Comparison of ENCODE assay signal across 8 cellular contexts in the genomic region with DNA sequence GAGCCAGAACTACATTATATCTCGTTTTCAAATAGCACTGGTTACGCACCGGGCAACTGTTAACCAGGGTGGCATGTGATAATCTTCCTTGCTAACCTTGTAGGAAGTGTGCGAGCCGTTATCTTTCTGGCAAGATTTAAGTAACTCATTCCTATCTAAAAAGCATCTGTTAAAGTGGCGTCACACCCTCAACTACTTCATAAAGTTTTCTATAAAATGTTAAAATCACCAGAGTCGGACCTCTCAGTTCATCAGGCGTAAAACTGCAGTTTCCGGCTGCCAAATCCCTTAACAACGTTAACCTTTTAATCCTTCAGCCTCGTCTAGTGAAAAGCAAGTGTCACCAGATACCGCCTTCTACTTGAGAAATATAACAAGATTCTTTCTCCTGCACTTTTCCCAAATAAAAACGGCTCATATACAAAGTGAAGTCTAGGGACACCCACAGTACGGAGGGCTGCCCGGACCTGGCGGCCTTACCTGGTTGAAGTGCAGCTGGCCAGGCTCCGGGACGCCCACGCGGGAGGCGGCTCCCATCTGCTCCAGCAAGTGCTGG. TPM values are rescaled to one million over a fixed set of nuclear protein-coding genes. Genes with fewer than 3 reads are reported as not detected.
DNase-seq lines count a peak whose midpoint lies in the region; ATAC-seq and TF ChIP-seq lines count a peak whose summit lies in the region.

No MANE protein-coding gene starts in this region.

- H3K36me3 ChIP-seq in GM06990 (ENCODE audit: control insufficient read depth, insufficient read depth, low read length) (no peaks in the 10 kb centered on the region), H7 (replicated peaks; ENCODE audit: control insufficient read depth, insufficient read depth, low read length) (no peaks in the 10 kb centered on the region), spleen (no peaks in the 10 kb centered on the region), SJCRH30 (no peaks in the 10 kb centered on the region)

- peak overlapping the region; percentile 83 for H3K4me3 Mint-ChIP-seq in activated T-helper 1 cell treated with anti-CD3 and anti-CD28 coated beads, Interleukin-12 subunit alpha, Interleukin-12 subunit beta, Interleukin-2, Interleukin-4 antibody, amounts not matched to agents 30 ng/mL and 10 ng/mL and 1 ng/mL, durations not matched to agents 14 hours and 24 hours and 36 hours

- H3K9me3 ChIP-seq in right cardiac atrium (ENCODE audit: control insufficient read depth, low read length) (no peaks in the 10 kb centered on the region), spleen (no peaks in the 10 kb centered on the region), SJCRH30 (replicated peaks) (no peaks in the 10 kb centered on the region)

- no peak for ATAC-seq in right cardiac atrium

- H3K4me3 ChIP-seq in GM06990 (replicated peaks; ENCODE audit: low read depth, low read length): peak overlapping the region; percentile 64
- H3K4me3 ChIP-seq in H7 (ENCODE audit: insufficient read depth, low read depth, low read length): peak overlapping the region; percentile 67
- peak overlapping the region; percentile 61 for H3K4me3 ChIP-seq in LNCaP clone FGC (ENCODE audit: low read depth, low read length)
- peak overlapping the region; percentile 41 for H3K4me3 ChIP-seq in right cardiac atrium (ENCODE audit: low read length)
- peak overlapping the region; percentile 66 to 81 (median 72) for H3K4me3 ChIP-seq in spleen
- H3K4me3 ChIP-seq in SJCRH30: no peak overlapping the region

- H3K36me3 Mint-ChIP-seq in activated T-helper 1 cell treated with anti-CD3 and anti-CD28 coated beads, Interleukin-12 subunit alpha, Interleukin-12 subunit beta, Interleukin-2, Interleukin-4 antibody, amounts not matched to agents 30 ng/mL and 10 ng/mL and 1 ng/mL, durations not matched to agents 14 hours and 24 hours and 36 hours (ENCODE audit: low read depth): peaks cover 17% of the 10 kb centered on the region

- H3K27me3 Mint-ChIP-seq in activated T-helper 1 cell treated with anti-CD3 and anti-CD28 coated beads, Interleukin-12 subunit alpha, Interleukin-12 subunit beta, Interleukin-2, Interleukin-4 antibody, amounts not matched to agents 30 ng/mL and 10 ng/mL and 1 ng/mL, durations not matched to agents 14 hours and 24 hours and 36 hours (ENCODE audit: insufficient read depth): no peaks in the 10 kb centered on the region

- TF ChIP-seq CTCF in GM06990 (IDR thresholded peaks at IDR 0.05; ENCODE audit: insufficient read depth, low read length, poor library complexity, severe bottlenecking) (no peak), LNCaP clone FGC (IDR thresholded peaks at IDR 0.05; ENCODE audit: control insufficient read depth, extremely low read depth, insufficient read depth) (no peak), spleen (IDR thresholded peaks at IDR 0.05 in 8 of 11, conservative IDR thresholded peaks at IDR 0.05 in 3 of 11) (no peak)

- H3K9me3 Mint-ChIP-seq in activated T-helper 1 cell treated with anti-CD3 and anti-CD28 coated beads, Interleukin-12 subunit alpha, Interleukin-12 subunit beta, Interleukin-2, Interleukin-4 antibody, amounts not matched to agents 30 ng/mL and 10 ng/mL and 1 ng/mL, durations not matched to agents 14 hours and 24 hours and 36 hours: no peaks in the 10 kb centered on the region

- intact Hi-C loops in activated T-helper 1 cell treated with anti-CD3 and anti-CD28 coated beads, Interleukin-12 subunit alpha, Interleukin-12 subunit beta, Interleukin-2, Interleukin-4 antibody, amounts not matched to agents 30 ng/mL and 10 ng/mL and 1 ng/mL, durations not matched to agents 14 hours and 24 hours and 36 hours (cut with micrococcal nuclease): loop anchor here (2.0 to 10.0 kb wide), 10 partner anchors 23 to 1329 kb away; partner anchors contain the start of genes BDH2, CENPE, MANBA and SLC9B2
- intact Hi-C loops in right cardiac atrium (cut with DNase I): no loop called here
- intact Hi-C loops in spleen (cut with DNase I; ENCODE audit: low total_unique reads): loop anchor here (10.0 kb wide), 1 partner anchor 91 kb away; no protein-coding TSS in a partner anchor

- H3K27ac Mint-ChIP-seq in activated T-helper 1 cell treated with anti-CD3 and anti-CD28 coated beads, Interleukin-12 subunit alpha, Interleukin-12 subunit beta, Interleukin-2, Interleukin-4 antibody, amounts not matched to agents 30 ng/mL and 10 ng/mL and 1 ng/mL, durations not matched to agents 14 hours and 24 hours and 36 hours: peak overlapping the region; percentile 98

- H3K4me1 Mint-ChIP-seq in activated T-helper 1 cell treated with anti-CD3 and anti-CD28 coated beads, Interleukin-12 subunit alpha, Interleukin-12 subunit beta, Interleukin-2, Interleukin-4 antibody, amounts not matched to agents 30 ng/mL and 10 ng/mL and 1 ng/mL, durations not matched to agents 14 hours and 24 hours and 36 hours (ENCODE audit: low read depth): peaks cover 48% of the 10 kb centered on the region

- H3K27me3 ChIP-seq in GM06990 (replicated peaks; ENCODE audit: control insufficient read depth, insufficient read depth, low read length): no peaks in the 10 kb centered on the region
- H3K27me3 ChIP-seq in H7 (ENCODE audit: control insufficient read depth, insufficient read depth, low read length): peaks cover 10% of the 10 kb centered on the region
- no peaks in the 10 kb centered on the region for H3K27me3 ChIP-seq in right cardiac atrium (ENCODE audit: control insufficient read depth, insufficient read depth)
- H3K27me3 ChIP-seq in spleen (replicated peaks in 1 of 7): no peaks in the 10 kb centered on the region
- no peaks in the 10 kb centered on the region for H3K27me3 ChIP-seq in SJCRH30

- 4% methylated on average over 21 of the region's 21 CpGs for WGBS in right cardiac atrium
- WGBS in spleen, 5 donors: 0 to 3% (median 2%) methylated on average over 17 to 21 of the region's 21 CpGs

- H3K4me1 ChIP-seq in right cardiac atrium (ENCODE audit: control insufficient read depth, insufficient read depth, low read length): no peaks in the 10 kb centered on the region
- peaks cover 8 to 68% (median 26%) of the 10 kb centered on the region in 6 donors for H3K4me1 ChIP-seq in spleen
- H3K4me1 ChIP-seq in SJCRH30: peaks cover 15% of the 10 kb centered on the region

- peak overlapping the region; percentile 70 for H3K27ac ChIP-seq in right cardiac atrium (ENCODE audit: low read length)
- H3K27ac ChIP-seq in spleen: peak overlapping the region; percentile 79 to 92 (median 84)
- no peak overlapping the region for H3K27ac ChIP-seq in SJCRH30

- peak; percentile 6 for DNase-seq in GM06990 (ENCODE audit: extremely low read depth, insufficient read length)
- peak; percentile 13 for DNase-seq in H7
- DNase-seq in LNCaP clone FGC (ENCODE audit: low read depth): no peak
- DNase-seq in activated T-helper 1 cell treated with anti-CD3 and anti-CD28 coated beads, Interleukin-12 subunit alpha, Interleukin-12 subunit beta, Interleukin-2, Interleukin-4 antibody, amounts not matched to agents 30 ng/mL and 10 ng/mL and 1 ng/mL, durations not matched to agents 14 hours and 24 hours and 36 hours (ENCODE audit: low spot score): no peak
- no peak for DNase-seq in right cardiac atrium
- DNase-seq in spleen: no peak
- DNase-seq in ureter (ENCODE audit: low spot score): no peak
- DNase-seq in SJCRH30: no peak

- no peak for TF ChIP-seq POLR2A in spleen (IDR thresholded peaks at IDR 0.05)

RNA-seq across cellular contexts. Expression of gene SLC39A8, which starts 1.2 kb away (rescaled TPM):
- total RNA-seq in H7 (2014; rRNA removed; shearing (Covaris generic)): 33.6 and 40.0 TPM in 2 replicates
- total RNA-seq in activated T-helper 1 cell treated with anti-CD3 and anti-CD28 coated beads, Interleukin-12 subunit alpha, Interleukin-12 subunit beta, Interleukin-2, Interleukin-4 antibody, amounts not matched to agents 30 ng/mL and 10 ng/mL and 1 ng/mL, durations not matched to agents 14 hours and 24 hours and 36 hours: 85.2 and 87.8 TPM in 2 replicates
- total RNA-seq in right cardiac atrium (10 to 100 TPM; 77.7 to 92.3 (median 81.2) TPM), spleen (10 to 100 TPM; 11.9 to 21.7 (median 18.4) TPM), ureter (12.9 TPM)
- polyA plus RNA-seq in right cardiac atrium (60.5 TPM), spleen (1 to 10 TPM; 4.5 to 6.9 (median 4.8) TPM)
- total RNA-seq in SJCRH30 (2014; rRNA removed; shearing (Covaris generic)): 0.13 TPM in 1 of 2 replicates, not detected in the other

Comparison
In these comparisons a context has a peak if more than half of its experiments do, and no peak if none do; other contexts are left out.
1. DNase-seq: peak in GM06990 (single experiment) and H7 (single experiment); none in LNCaP clone FGC (single experiment), activated T-helper 1 cell treated with anti-CD3 and anti-CD28 coated beads, Interleukin-12 subunit alpha, Interleukin-12 subunit beta, Interleukin-2, Interleukin-4 antibody, amounts not matched to agents 30 ng/mL and 10 ng/mL and 1 ng/mL, durations not matched to agents 14 hours and 24 hours and 36 hours (single experiment), right cardiac atrium (0 of 3), spleen (single experiment), ureter (single experiment) and SJCRH30 (0 of 2).
2. RNA of gene SLC39A8, which starts 1.2 kb away (total RNA-seq): 85.2 to 87.8 TPM in activated T-helper 1 cell treated with anti-CD3 and anti-CD28 coated beads, Interleukin-12 subunit alpha, Interleukin-12 subunit beta, Interleukin-2, Interleukin-4 antibody, amounts not matched to agents 30 ng/mL and 10 ng/mL and 1 ng/mL, durations not matched to agents 14 hours and 24 hours and 36 hours, 77.7 to 92.3 TPM in right cardiac atrium, 33.6 to 40.0 TPM in H7, 11.9 to 21.7 TPM in spleen and 12.9 TPM in ureter (single experiment); 0.13 TPM in SJCRH30; every median in the first group is over 10 times any median in the second.
3. intact Hi-C loops: an anchor here in activated T-helper 1 cell treated with anti-CD3 and anti-CD28 coated beads, Interleukin-12 subunit alpha, Interleukin-12 subunit beta, Interleukin-2, Interleukin-4 antibody, amounts not matched to agents 30 ng/mL and 10 ng/mL and 1 ng/mL, durations not matched to agents 14 hours and 24 hours and 36 hours (2.0 to 10.0 kb wide) and spleen (10.0 kb wide); none called in right cardiac atrium.